ENCODE assay signal across 8 cellular contexts in genomic region chr9:105449081-105449480, GRCh38. TPM values are rescaled to one million over a fixed set of nuclear protein-coding genes. Genes with fewer than 3 reads are reported as not detected.
DNase-seq lines count a peak whose midpoint lies in the region; ATAC-seq and TF ChIP-seq lines count a peak whose summit lies in the region.

No MANE protein-coding gene starts in this region.

- POLR2A ChIA-PET in activated CD8-positive, alpha-beta T cell treated with anti-CD3 and anti-CD28 coated beads for 36 hours (lab: Charles Lee): no interaction called here

- no peaks in the 10 kb centered on the region for H3K9me3 ChIP-seq in suprapubic skin

- no peaks in the 10 kb centered on the region for H3K9me3 Mint-ChIP-seq in activated naive CD4-positive, alpha-beta T cell treated with anti-CD3 and anti-CD28 coated beads for 36 hours
- no peaks in the 10 kb centered on the region for H3K9me3 Mint-ChIP-seq in activated CD8-positive, alpha-beta T cell treated with anti-CD3 and anti-CD28 coated beads for 36 hours

- no peaks in the 10 kb centered on the region for H3K27me3 Mint-ChIP-seq in activated naive CD4-positive, alpha-beta T cell treated with anti-CD3 and anti-CD28 coated beads for 36 hours (ENCODE audit: low read depth)
- peaks cover 6% of the 10 kb centered on the region for H3K27me3 Mint-ChIP-seq in activated CD8-positive, alpha-beta T cell treated with anti-CD3 and anti-CD28 coated beads for 36 hours

- DNase-seq in activated naive CD4-positive, alpha-beta T cell treated with anti-CD3 and anti-CD28 coated beads for 36 hours: no peak
- no peak for DNase-seq in activated naive CD4-positive, alpha-beta T cell treated with anti-CD3 and anti-CD28 coated beads, Interleukin-2, amount 50 U/mL, for 16 hours
- DNase-seq in activated CD8-positive, alpha-beta T cell treated with anti-CD3 and anti-CD28 coated beads for 36 hours: no peak
- DNase-seq in glomerular visceral epithelial cell (ENCODE audit: extremely low spot score) (peak; percentile 2), suprapubic skin (ENCODE audit: low spot score in 2 of 2) (no peak), NOMO-1 (lab: John Stamatoyannopoulos, UW; ENCODE audit: unreplicated experiment in 2 of 2) (no peak), GDM1 (lab: John Stamatoyannopoulos, UW) (no peak)

- no peaks in the 10 kb centered on the region for H3K36me3 Mint-ChIP-seq in activated naive CD4-positive, alpha-beta T cell treated with anti-CD3 and anti-CD28 coated beads for 36 hours (ENCODE audit: low read depth)
- H3K36me3 Mint-ChIP-seq in activated CD8-positive, alpha-beta T cell treated with anti-CD3 and anti-CD28 coated beads for 36 hours (ENCODE audit: low read depth): no peaks in the 10 kb centered on the region

- WGBS in suprapubic skin: 44% methylated on average over 2 of the region's 2 CpGs

- ATAC-seq in activated CD8-positive, alpha-beta T cell treated with anti-CD3 and anti-CD28 coated beads for 36 hours: no peak
- ATAC-seq in GM19452 (IDR thresholded peaks at IDR 0.05; ENCODE audit: unreplicated experiment): no peak

- H3K27ac ChIP-seq in suprapubic skin: no peak overlapping the region

- H3K27ac Mint-ChIP-seq in activated naive CD4-positive, alpha-beta T cell treated with anti-CD3 and anti-CD28 coated beads for 36 hours: no peak overlapping the region
- H3K27ac Mint-ChIP-seq in activated CD8-positive, alpha-beta T cell treated with anti-CD3 and anti-CD28 coated beads for 36 hours: no peak overlapping the region

- CTCF ChIA-PET in activated naive CD4-positive, alpha-beta T cell treated with anti-CD3 and anti-CD28 coated beads for 36 hours (lab: Charles Lee): no interaction called here
- CTCF ChIA-PET in activated CD8-positive, alpha-beta T cell treated with anti-CD3 and anti-CD28 coated beads for 36 hours (lab: Charles Lee): interaction anchor here (0.7 kb wide), 1 partner anchor 586 kb away, joined by 3 read pairs; no protein-coding TSS in a partner anchor

- no peak for TF ChIP-seq CTCF in activated CD8-positive, alpha-beta T cell treated with anti-CD3 and anti-CD28 coated beads for 36 hours (IDR thresholded peaks at IDR 0.05)
- TF ChIP-seq CTCF in suprapubic skin (IDR thresholded peaks at IDR 0.05): no peak

- no peaks in the 10 kb centered on the region for H3K36me3 ChIP-seq in suprapubic skin

- TF ChIP-seq POLR2A in suprapubic skin (IDR thresholded peaks at IDR 0.05): no peak

- H3K4me1 ChIP-seq in suprapubic skin: peaks cover 14% of the 10 kb centered on the region

- H3K4me3 ChIP-seq in suprapubic skin: peak overlapping the region; percentile 85

- no peaks in the 10 kb centered on the region for H3K27me3 ChIP-seq in suprapubic skin

- H3K4me3 Mint-ChIP-seq in activated naive CD4-positive, alpha-beta T cell treated with anti-CD3 and anti-CD28 coated beads for 36 hours: peak overlapping the region; percentile 79
- peak overlapping the region; percentile 78 for H3K4me3 Mint-ChIP-seq in activated CD8-positive, alpha-beta T cell treated with anti-CD3 and anti-CD28 coated beads for 36 hours

- H3K4me1 Mint-ChIP-seq in activated naive CD4-positive, alpha-beta T cell treated with anti-CD3 and anti-CD28 coated beads for 36 hours (ENCODE audit: low read depth): peaks cover 10% of the 10 kb centered on the region
- H3K4me1 Mint-ChIP-seq in activated CD8-positive, alpha-beta T cell treated with anti-CD3 and anti-CD28 coated beads for 36 hours (ENCODE audit: low read depth): peaks cover 11% of the 10 kb centered on the region

- no peak for TF ChIP-seq EP300 in suprapubic skin (IDR thresholded peaks at IDR 0.05)

- intact Hi-C loops in activated naive CD4-positive, alpha-beta T cell treated with anti-CD3 and anti-CD28 coated beads for 36 hours (cut with micrococcal nuclease): loop anchor here (5.0 kb wide), 3 partner anchors 93 to 433 kb away; no protein-coding TSS in a partner anchor
- intact Hi-C loops in activated CD8-positive, alpha-beta T cell treated with anti-CD3 and anti-CD28 coated beads for 36 hours (cut with micrococcal nuclease): loop anchor here (10.0 kb wide), 1 partner anchor 106 kb away; the partner anchor contains the start of gene FKTN

RNA-seq across cellular contexts. Expression of gene FSD1L, which starts 1.2 kb away (rescaled TPM):
- total RNA-seq in activated naive CD4-positive, alpha-beta T cell treated with anti-CD3 and anti-CD28 coated beads for 36 hours: under 1 TPM; 0.79 to 0.86 TPM
- total RNA-seq in activated CD8-positive, alpha-beta T cell treated with anti-CD3 and anti-CD28 coated beads for 36 hours: 1 to 10 TPM; 1.3 TPM
- total RNA-seq in suprapubic skin: 1 to 10 TPM in 3 of 4 donors, under 1 TPM in 1; 0.86 to 2.1 (median 1.6) TPM
